10 cellular contexts compared by ENCODE assay signal in the genomic region with DNA sequence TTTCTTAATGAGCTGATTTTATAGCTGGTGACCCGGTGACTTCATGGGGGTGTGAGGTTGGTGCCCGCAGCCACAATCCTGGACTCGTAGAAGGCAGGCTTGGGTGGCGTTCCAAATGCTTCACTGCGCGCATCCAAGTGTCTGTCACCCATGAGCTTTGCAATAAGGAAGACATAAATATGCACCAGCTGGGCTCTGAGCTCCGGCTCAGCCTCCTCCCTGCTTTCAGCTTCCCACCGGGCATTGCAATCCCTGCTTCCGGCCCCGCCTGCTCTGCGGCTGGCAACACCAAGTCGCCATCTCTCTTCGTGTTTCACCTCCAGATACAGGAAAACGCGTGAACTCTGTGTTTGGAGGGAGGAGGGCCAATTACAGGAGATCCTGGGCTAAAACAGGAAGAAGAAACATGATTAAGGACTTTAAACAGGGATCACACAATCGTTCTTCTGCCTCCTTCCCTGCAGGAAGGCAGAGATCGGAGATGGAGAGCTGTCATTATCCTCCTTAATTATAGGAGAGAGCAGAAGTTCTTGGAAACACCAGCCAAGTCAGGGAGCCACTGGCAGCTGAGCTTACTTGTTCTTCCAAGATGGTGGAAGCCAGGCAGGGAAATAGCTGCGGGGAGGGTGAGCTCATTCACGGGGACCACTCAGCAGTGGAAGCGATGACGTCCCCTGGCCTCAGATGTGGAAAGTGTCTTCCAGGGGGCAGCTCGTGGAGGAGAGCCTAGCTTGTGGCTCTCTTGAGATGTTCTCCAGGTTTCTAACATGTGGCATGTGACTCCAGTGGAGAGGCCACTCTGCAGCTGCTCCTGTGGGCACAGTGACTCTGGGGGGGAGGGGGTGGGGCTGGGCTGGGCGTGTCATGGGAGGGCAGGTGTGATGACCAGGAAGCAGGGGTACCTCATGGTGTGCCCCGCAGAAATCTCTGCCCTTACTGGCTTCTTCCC.
DNase-seq lines count a peak whose midpoint lies in the region; ATAC-seq, FAIRE-seq and TF ChIP-seq lines count a peak whose summit lies in the region.
"Had no signal": no experiment of that assay in that cellular context is flagged by ENCODE, and none has a peak within 500 bp of the region (broad histone marks: within the 10 kb centered on the region; RNA-seq: fewer than 3 reads in every experiment).

No MANE protein-coding gene starts in this region.

- no peak for TF ChIP-seq POLR2A in GM12878 (IDR thresholded peaks at IDR 0.05; ENCODE audit: low read depth, low read length)

- TF ChIP-seq EP300 in GM12878 (IDR thresholded peaks at IDR 0.05; ENCODE audit: borderline replicate concordance in 1 of 2, control insufficient read depth in 1 of 2, low read depth in 2 of 2, low read length in 2 of 2) = no peak

- TF ChIP-seq CTCF in GM12878 (IDR thresholded peaks at IDR 0.05 in 2 of 3, conservative IDR thresholded peaks at IDR 0.05 in 1 of 3; ENCODE audit: control insufficient read depth in 2 of 3, extremely low read depth in 1 of 3, insufficient read depth in 1 of 3, low read depth in 3 of 3, low read length in 3 of 3) (no peak), pancreas (IDR thresholded peaks at IDR 0.05) (no peak), mesothelial cell of epicardium (IDR thresholded peaks at IDR 0.05; ENCODE audit: unreplicated experiment) (no peak)

- H3K27ac Mint-ChIP-seq in mesothelial cell of epicardium = no peak overlapping the region
- peak overlapping the region in 1 of 2 donors; percentile 78 for H3K27ac Mint-ChIP-seq in natural killer cell treated with Interleukin-12 subunit alpha and Interleukin-12 subunit beta and Interleukin-15 and Interleukin-18, amount 100 ng/mL, for 72 hours

- peak overlapping the region; percentile 26 for H3K4me2 ChIP-seq in GM12878 (ENCODE audit: control insufficient read depth, insufficient read depth)

- RAD21 ChIA-PET in GM12878 (lab: Charles Lee; ENCODE audit: unreplicated experiment) = interaction anchor here (0.6 to 6.9 kb wide), 26 partner anchors 21 to 615 kb away, joined by 3 to 105 read pairs (median 4); a partner anchor contains a TSS

- H3K4me3 Mint-ChIP-seq in mesothelial cell of epicardium = no peak overlapping the region
- H3K4me3 Mint-ChIP-seq in natural killer cell treated with Interleukin-12 subunit alpha and Interleukin-12 subunit beta and Interleukin-15 and Interleukin-18, amount 100 ng/mL, for 72 hours = no peak overlapping the region

- CTCF ChIA-PET in GM12878 (lab: Yijun Ruan, JAX) = interaction anchor here (0.6 to 4.9 kb wide), 18 partner anchors 8 to 289 kb away, joined by 3 to 52 read pairs (median 4); a partner anchor contains a TSS

- POLR2A ChIA-PET in GM12878 (lab: Charles Lee) = interaction anchor here (0.5 to 2.2 kb wide), 7 partner anchors 8 to 357 kb away, joined by 3 to 13 read pairs (median 5); no protein-coding TSS in a partner anchor

- DNase-seq in GM18507 (ENCODE audit: extremely low spot score, insufficient read length, low read depth) (peak; percentile 25), GM12878 (ENCODE audit: low read depth, low spot score) (no peak), pancreas (no peak), mesothelial cell of epicardium (ENCODE audit: low spot score in 2 of 2, unreplicated experiment in 2 of 2) (no peak), pons (ENCODE audit: low spot score) (no peak)
- no peak for DNase-seq in activated CD4-positive, alpha-beta T cell treated with anti-CD3 and anti-CD28 coated beads, Interleukin-2, amount 50 U/mL, for 48 hours
- no peak for DNase-seq in natural killer cell treated with Interleukin-12 subunit alpha and Interleukin-12 subunit beta and Interleukin-15 and Interleukin-18, amount 100 ng/mL, for 72 hours (ENCODE audit: low spot score)

- FAIRE-seq in GM18507 (lab: Jason Lieb, UNC) (no peak), GM12878 (lab: Jason Lieb, UNC) (no peak), pancreas (lab: Jason Lieb, UNC) (no peak)

- no peaks in the 10 kb centered on the region for H4K20me1 ChIP-seq in GM12878 (ENCODE audit: control insufficient read depth, insufficient read depth)

- ATAC-seq in HG03196 (IDR thresholded peaks at IDR 0.05; ENCODE audit: unreplicated experiment) = peak; percentile 23
- peak; percentile 61 for ATAC-seq in GM12878
- ATAC-seq in pancreas = no peak
- no peak for ATAC-seq in natural killer cell treated with Interleukin-12 subunit alpha and Interleukin-12 subunit beta and Interleukin-15 and Interleukin-18, amount 100 ng/mL, for 72 hours

- SMC1A ChIA-PET in GM12878 (lab: Charles Lee; ENCODE audit: uncharacterized antibody, unreplicated experiment) = interaction anchor here (0.6 to 5.8 kb wide), 22 partner anchors 10 to 590 kb away, joined by 3 to 55 read pairs (median 4); no protein-coding TSS in a partner anchor

- in situ Hi-C loops in GM12878 (cut with MboI) = no loop called here

- 76% methylated on average over 24 of the region's 24 CpGs for WGBS in GM12878 (ENCODE audit: insufficient coverage, insufficient replicate concordance, low lambda C conversion rate, missing lambda C conversion rate)
- WGBS in pancreas, 2 donors = 87 to 89% methylated on average over 24 of the region's 24 CpGs

- peaks cover 20% of the 10 kb centered on the region for H3K4me1 ChIP-seq in GM12878 (ENCODE audit: control insufficient read depth, insufficient read depth, low read length)
- H3K4me1 ChIP-seq in pancreas = peaks cover 6 to 18% (median 15%) of the 10 kb centered on the region in 3 donors

- peaks cover 21% of the 10 kb centered on the region for H3K4me1 Mint-ChIP-seq in mesothelial cell of epicardium
- H3K4me1 Mint-ChIP-seq in natural killer cell treated with Interleukin-12 subunit alpha and Interleukin-12 subunit beta and Interleukin-15 and Interleukin-18, amount 100 ng/mL, for 72 hours (ENCODE audit: low read depth in 2 of 2) = peaks cover 18 to 27% of the 10 kb centered on the region in 2 donors

- peak overlapping the region; percentile 48; the same call in 1 of the 2 replicates for H2AFZ ChIP-seq in GM12878 (ENCODE audit: control insufficient read depth, low read depth, low read length)

- peaks cover 3% of the 10 kb centered on the region for H3K79me2 ChIP-seq in GM12878 (ENCODE audit: control insufficient read depth, insufficient read depth, low read length)

- intact Hi-C loops in GM12878 (cut with micrococcal nuclease; ENCODE audit: unreplicated experiment) (loop anchor here (10.0 kb wide), 2 partner anchors 129 to 171 kb away; no protein-coding TSS in a partner anchor), pancreas (cut with DNase I) (loop anchor here in 1 of 3 donors (10.0 kb wide), 2 partner anchors 129 to 219 kb away; no protein-coding TSS in a partner anchor)

- peaks cover 8% of the 10 kb centered on the region for H3K9me3 Mint-ChIP-seq in mesothelial cell of epicardium
- peaks cover 3% of the 10 kb centered on the region for H3K9me3 Mint-ChIP-seq in natural killer cell treated with Interleukin-12 subunit alpha and Interleukin-12 subunit beta and Interleukin-15 and Interleukin-18, amount 100 ng/mL, for 72 hours

- H3K9me3 ChIP-seq in GM12878 (replicated peaks; ENCODE audit: control insufficient read depth, insufficient read depth, low read length) (peaks cover 3% of the 10 kb centered on the region; the same call in 1 of the 3 replicates), pancreas (no peaks in the 10 kb centered on the region)

- no peaks in the 10 kb centered on the region for H3K36me3 Mint-ChIP-seq in mesothelial cell of epicardium
- H3K36me3 Mint-ChIP-seq in natural killer cell treated with Interleukin-12 subunit alpha and Interleukin-12 subunit beta and Interleukin-15 and Interleukin-18, amount 100 ng/mL, for 72 hours = no peaks in the 10 kb centered on the region

- H3K36me3 ChIP-seq in GM12878 (ENCODE audit: control insufficient read depth in 2 of 2, insufficient read depth in 2 of 2, low read length in 1 of 2) = no peaks in the 10 kb centered on the region
- H3K36me3 ChIP-seq in pancreas = no peaks in the 10 kb centered on the region

- peak overlapping the region; percentile 76 for H3K27ac ChIP-seq in GM12878 (ENCODE audit: control insufficient read depth, insufficient read depth)
- H3K27ac ChIP-seq in pancreas = peak overlapping the region in 3 of 4 donors; percentile 30 to 66 (median 62)
- H3K27ac ChIP-seq: SK-N-MC had no signal

- BruUV-seq in GM12878 (replicated peaks; lab: Mats Ljungman, UMichigan) = no TSS peak

- TF ChIP-seq RAD21 in GM12878 (IDR thresholded peaks at IDR 0.05; ENCODE audit: insufficient read depth, low read depth, low read length) = no peak

- H3K9ac ChIP-seq in GM12878 (ENCODE audit: control insufficient read depth, insufficient read depth, low read length) = peak overlapping the region; percentile 57; the same call in 1 of the 2 replicates

- peaks cover 12% of the 10 kb centered on the region for H3K27me3 Mint-ChIP-seq in mesothelial cell of epicardium (ENCODE audit: low read depth)
- no peaks in the 10 kb centered on the region for H3K27me3 Mint-ChIP-seq in natural killer cell treated with Interleukin-12 subunit alpha and Interleukin-12 subunit beta and Interleukin-15 and Interleukin-18, amount 100 ng/mL, for 72 hours

- no peaks in the 10 kb centered on the region for H3K27me3 ChIP-seq in GM12878 (replicated peaks in 1 of 2; ENCODE audit: control insufficient read depth in 2 of 2, insufficient read depth in 2 of 2, low read length in 1 of 2)
- no peaks in the 10 kb centered on the region for H3K27me3 ChIP-seq in pancreas

- H3K4me3 ChIP-seq in GM12878 (no peak overlapping the region), pancreas (no peak overlapping the region)
- H3K4me3 ChIP-seq: SK-N-MC, skin epidermis had no signal

TF ChIP-seq in GM12878, 131 proteins besides CTCF, POLR2A, EP300 and RAD21 (continues in another document):
- TF ChIP-seq BACH1 (IDR thresholded peaks at IDR 0.05; ENCODE audit: borderline replicate concordance) (no peak), NR2C2 (IDR thresholded peaks at IDR 0.05; ENCODE audit: borderline replicate concordance, control insufficient read depth, insufficient read length, low read depth) (no peak), PAX5 (IDR thresholded peaks at IDR 0.05; ENCODE audit: borderline replicate concordance, low read depth, low read length) (no peak)

Comparison
In these comparisons a context has a peak if more than half of its experiments do, and no peak if none do; other contexts are left out.
1. ATAC-seq: peak in HG03196 (single experiment) and GM12878 (single experiment); none in pancreas (0 of 4) and natural killer cell treated with Interleukin-12 subunit alpha and Interleukin-12 subunit beta and Interleukin-15 and Interleukin-18, amount 100 ng/mL, for 72 hours (0 of 2).